ENCODE assay signal across 14 cellular contexts in genomic region chr22:18906896-18907295, GRCh38. TPM values are rescaled to one million over a fixed set of nuclear protein-coding genes. Genes with fewer than 3 reads are reported as not detected.
"Had no signal": no experiment of that assay in that cellular context is flagged by ENCODE, and none has a peak within 500 bp of the region (broad histone marks: within the 10 kb centered on the region; RNA-seq: fewer than 3 reads in every experiment).

No MANE protein-coding gene starts in this region.

- H3K4me1 Mint-ChIP-seq: activated naive CD8-positive, alpha-beta T cell treated with anti-CD3 and anti-CD28 coated beads for 36 hours; nephron; stimulated activated effector memory CD8-positive, alpha-beta T cell treated with anti-CD3 and anti-CD28 coated beads, Interleukin-12 subunit alpha, Interleukin-12 subunit beta, amount 100 ng/mL, for 72 hours had no signal

- H3K27me3 Mint-ChIP-seq: activated CD4-positive, alpha-beta memory T cell treated with anti-CD3 and anti-CD28 coated beads for 36 hours; activated naive CD8-positive, alpha-beta T cell treated with anti-CD3 and anti-CD28 coated beads for 36 hours; type B pancreatic cell had no signal

- H3K27me3 ChIP-seq: brain microvascular endothelial cell had no signal

- H3K27ac Mint-ChIP-seq: activated CD4-positive, alpha-beta memory T cell treated with anti-CD3 and anti-CD28 coated beads for 36 hours; activated naive CD8-positive, alpha-beta T cell treated with anti-CD3 and anti-CD28 coated beads for 36 hours; activated T-cell treated with anti-CD3 and anti-CD28 coated beads, Interleukin-2, amount 50 U/mL, for 72 hours; nephron; stimulated activated effector memory CD8-positive, alpha-beta T cell treated with anti-CD3 and anti-CD28 coated beads, Interleukin-12 subunit alpha, Interleukin-12 subunit beta, amount 100 ng/mL, for 72 hours; type B pancreatic cell had no signal

- H3K4me3 Mint-ChIP-seq: activated CD4-positive, alpha-beta memory T cell treated with anti-CD3 and anti-CD28 coated beads for 36 hours; activated naive CD8-positive, alpha-beta T cell treated with anti-CD3 and anti-CD28 coated beads for 36 hours; activated T-cell treated with anti-CD3 and anti-CD28 coated beads, Interleukin-2, amount 50 U/mL, for 72 hours; nephron; stimulated activated effector memory CD8-positive, alpha-beta T cell treated with anti-CD3 and anti-CD28 coated beads, Interleukin-12 subunit alpha, Interleukin-12 subunit beta, amount 100 ng/mL, for 72 hours; type B pancreatic cell had no signal

- H3K27ac ChIP-seq: brain microvascular endothelial cell had no signal

- H3K36me3 Mint-ChIP-seq: activated CD4-positive, alpha-beta memory T cell treated with anti-CD3 and anti-CD28 coated beads for 36 hours; activated naive CD8-positive, alpha-beta T cell treated with anti-CD3 and anti-CD28 coated beads for 36 hours; stimulated activated effector memory CD8-positive, alpha-beta T cell treated with anti-CD3 and anti-CD28 coated beads, Interleukin-12 subunit alpha, Interleukin-12 subunit beta, amount 100 ng/mL, for 72 hours; type B pancreatic cell had no signal

- H3K9me3 Mint-ChIP-seq: activated CD4-positive, alpha-beta memory T cell treated with anti-CD3 and anti-CD28 coated beads for 36 hours; activated naive CD8-positive, alpha-beta T cell treated with anti-CD3 and anti-CD28 coated beads for 36 hours; activated T-cell treated with anti-CD3 and anti-CD28 coated beads, Interleukin-2, amount 50 U/mL, for 72 hours; nephron; stimulated activated effector memory CD8-positive, alpha-beta T cell treated with anti-CD3 and anti-CD28 coated beads, Interleukin-12 subunit alpha, Interleukin-12 subunit beta, amount 100 ng/mL, for 72 hours; type B pancreatic cell had no signal

- H3K36me3 ChIP-seq: brain microvascular endothelial cell had no signal

- FAIRE-seq: small intestine had no signal

- DNase-seq: activated CD4-positive, alpha-beta memory T cell treated with anti-CD3 and anti-CD28 coated beads for 36 hours; activated CD4-positive, CD25-positive, alpha-beta regulatory T cell treated with anti-CD3 and anti-CD28 coated beads, Interleukin-2, amount 50 U/mL, for 72 hours; activated gamma-delta T cell treated with Interleukin-2 at 50 U/mL for 16 hours; activated naive CD8-positive, alpha-beta T cell treated with anti-CD3 and anti-CD28 coated beads for 36 hours; activated T-cell treated with anti-CD3 and anti-CD28 coated beads, Interleukin-2, amount 50 U/mL, for 72 hours; brain microvascular endothelial cell; cerebellar nuclear complex; dermis blood vessel endothelial cell; mesenchymal stem cell; small intestine had no signal

RNA-seq across cellular contexts. Expression of gene PRODH, which starts 29.2 kb away (rescaled TPM):
- total RNA-seq: activated naive CD8-positive, alpha-beta T cell treated with anti-CD3 and anti-CD28 coated beads for 36 hours; glomerular endothelial cell had no signal
